Comparison of ENCODE assay signal across 8 cellular contexts in genomic region chr11:57641011-57641410, GRCh38. TPM values are rescaled to one million over a fixed set of nuclear protein-coding genes. Genes with fewer than 3 reads are reported as not detected.
A peak's percentile ranks its signal among the peaks of the same experiment; 100 is the strongest.
DNase-seq lines count a peak whose midpoint lies in the region; ATAC-seq, FAIRE-seq and TF ChIP-seq lines count a peak whose summit lies in the region.

No MANE protein-coding gene starts in this region.

- H4K20me1 ChIP-seq in smooth muscle cell (ENCODE audit: low read depth) = peaks cover 69% of the 10 kb centered on the region

- no peak for FAIRE-seq in GM19239 (lab: Jason Lieb, UNC)

- no peaks in the 10 kb centered on the region for H3K36me3 ChIP-seq in smooth muscle cell (ENCODE audit: low read depth)

- peaks cover 33% of the 10 kb centered on the region for H3K4me1 ChIP-seq in smooth muscle cell (ENCODE audit: low read depth)

- H3K27me3 ChIP-seq in smooth muscle cell (ENCODE audit: low read depth) = no peaks in the 10 kb centered on the region

- WGBS in smooth muscle cell (ENCODE audit: low lambda C conversion rate) = 64% methylated on average over 5 of the region's 5 CpGs

- TF ChIP-seq CTCF in fibroblast of villous mesenchyme (IDR thresholded peaks at IDR 0.05; ENCODE audit: insufficient read depth, low read depth, low read length) (peak; percentile 36), smooth muscle cell (IDR thresholded peaks at IDR 0.05; ENCODE audit: borderline replicate concordance, insufficient read depth, poor library complexity, severe bottlenecking) (no peak)

- H3K79me2 ChIP-seq in smooth muscle cell (ENCODE audit: low read depth) = peaks cover 24% of the 10 kb centered on the region

- DNase-seq in NCI-H2196 treated with DMSO at 0.1 percent for 48 hours (lab: John Stamatoyannopoulos, UW; ENCODE audit: unreplicated experiment) (peak; percentile 7), NCI-H2196 (lab: John Stamatoyannopoulos, UW; ENCODE audit: unreplicated experiment) (no peak), fibroblast of villous mesenchyme (ENCODE audit: low read depth) (peak; percentile 30), smooth muscle cell (lab: John Stamatoyannopoulos, UW; ENCODE audit: unreplicated experiment) (no peak), GM19239 (ENCODE audit: insufficient read length, low spot score) (no peak)
- no peak for DNase-seq in activated CD8-positive, alpha-beta memory T cell treated with anti-CD3 and anti-CD28 coated beads for 24 hours

- H3K4me3 ChIP-seq in fibroblast of villous mesenchyme (ENCODE audit: low read depth, low read length) (peak overlapping the region; percentile 99), smooth muscle cell (no peak overlapping the region)

- H2AFZ ChIP-seq in smooth muscle cell (ENCODE audit: low read depth) = no peak overlapping the region

- H3K9me3 ChIP-seq in smooth muscle cell (replicated peaks; ENCODE audit: low read depth) = no peaks in the 10 kb centered on the region

- H3K4me2 ChIP-seq in smooth muscle cell = peak overlapping the region; percentile 98

- H3K9ac ChIP-seq in smooth muscle cell (ENCODE audit: low read depth) = no peak overlapping the region

- no peak overlapping the region for H3K27ac ChIP-seq in smooth muscle cell (ENCODE audit: low read depth)

- H3F3A ChIP-seq in smooth muscle cell (ENCODE audit: low read depth) = peaks cover 15% of the 10 kb centered on the region

- no peak for ATAC-seq in GM21529 (IDR thresholded peaks at IDR 0.05; ENCODE audit: unreplicated experiment)

TF ChIP-seq in PFSK-1, 5 proteins besides CTCF, POLR2A, EP300 and RAD21:
- TF ChIP-seq REST (IDR thresholded peaks at IDR 0.05; ENCODE audit: insufficient read depth in 1 of 2, low read depth in 2 of 2, low read length in 2 of 2) (no peak), POLR2AphosphoS5 (IDR thresholded peaks at IDR 0.05; ENCODE audit: low read depth, low read length) (peak; percentile 33; the same call in 1 of the 2 replicates), SIN3A (IDR thresholded peaks at IDR 0.05; ENCODE audit: borderline replicate concordance, insufficient read depth, low read length) (no peak)

RNA-seq across cellular contexts. Expression of gene YPEL4, which starts 8.7 kb away (rescaled TPM):
- 0.98 TPM for polyA plus RNA-seq in PFSK-1 (2012; ENCODE audit: insufficient read length, low read depth)
- total RNA-seq in fibroblast of villous mesenchyme (0.43 and 0.64 TPM in 2 replicates), smooth muscle cell (0.18 and 2.5 TPM in 2 replicates)
- polyA plus RNA-seq in smooth muscle cell = 2.0 and 2.9 TPM in 2 replicates

RNA-seq across cellular contexts. Expression of gene CLP1, which starts 16.6 kb away (rescaled TPM):
- polyA plus RNA-seq in PFSK-1 (2012; ENCODE audit: insufficient read length, low read depth) = 17.7 TPM
- total RNA-seq in fibroblast of villous mesenchyme = 16.4 and 19.0 TPM in 2 replicates
- 18.3 and 23.0 TPM in 2 replicates for total RNA-seq in smooth muscle cell
- 18.0 and 19.7 TPM in 2 replicates for polyA plus RNA-seq in smooth muscle cell

RNA-seq across cellular contexts. Expression of gene ZDHHC5, which starts 26.9 kb away (rescaled TPM):
- 88.0 TPM for polyA plus RNA-seq in PFSK-1 (2012; ENCODE audit: insufficient read length, low read depth)
- total RNA-seq in fibroblast of villous mesenchyme (39.0 and 59.6 TPM in 2 replicates), smooth muscle cell (37.2 and 38.0 TPM in 2 replicates)
- 33.2 and 34.5 TPM in 2 replicates for polyA plus RNA-seq in smooth muscle cell

RNA-seq across cellular contexts. Expression of gene SERPING1, which starts 43.5 kb away (rescaled TPM):
- 3.4 TPM for polyA plus RNA-seq in PFSK-1 (2012; ENCODE audit: insufficient read length, low read depth)
- total RNA-seq in fibroblast of villous mesenchyme (10.8 and 21.9 TPM in 2 replicates), smooth muscle cell (31.0 and 47.8 TPM in 2 replicates)
- 80.3 and 95.8 TPM in 2 replicates for polyA plus RNA-seq in smooth muscle cell

Comparison
In these comparisons a context has a peak if more than half of its experiments do, and no peak if none do; other contexts are left out.
1. DNase-seq: peak in NCI-H2196 treated with DMSO at 0.1 percent for 48 hours (single experiment) and fibroblast of villous mesenchyme (single experiment); none in NCI-H2196 (single experiment), smooth muscle cell (single experiment), activated CD8-positive, alpha-beta memory T cell treated with anti-CD3 and anti-CD28 coated beads for 24 hours (single experiment) and GM19239 (single experiment).